Comparison of ENCODE assay signal across 10 cellular contexts in the genomic region with DNA sequence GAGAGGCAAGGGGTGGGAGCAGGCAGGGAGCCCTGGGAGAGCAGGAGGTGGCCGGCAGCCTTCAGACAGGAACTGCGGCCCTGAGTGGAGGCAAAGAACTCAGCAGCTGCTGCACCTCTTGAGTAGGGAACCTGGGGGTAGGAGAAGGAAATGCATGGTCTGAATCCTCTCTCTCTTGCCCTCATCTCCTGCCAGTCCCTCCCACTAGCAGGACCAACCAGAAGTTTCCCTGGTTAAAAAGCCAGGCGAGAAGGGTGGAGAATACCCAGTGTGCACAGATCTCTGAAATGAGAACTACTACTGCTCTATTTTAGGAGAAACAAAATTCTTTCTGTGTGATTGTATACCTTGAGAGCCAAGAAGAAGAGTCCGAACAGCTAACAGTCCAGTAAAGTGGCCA. TPM values are rescaled to one million over a fixed set of nuclear protein-coding genes. Genes with fewer than 3 reads are reported as not detected.
DNase-seq lines count a peak whose midpoint lies in the region; ATAC-seq lines count a peak whose summit lies in the region.
"Had no signal": no experiment of that assay in that cellular context is flagged by ENCODE, and none has a peak within 500 bp of the region (broad histone marks: within the 10 kb centered on the region; RNA-seq: fewer than 3 reads in every experiment).

No MANE protein-coding gene starts in this region.

- H3K79me2 ChIP-seq in GM23248 (ENCODE audit: insufficient read depth), result peaks cover 40% of the 10 kb centered on the region

- no peaks in the 10 kb centered on the region for H3K27me3 Mint-ChIP-seq in T-helper 17 cell
- no peaks in the 10 kb centered on the region for H3K27me3 Mint-ChIP-seq in activated CD8-positive, alpha-beta T cell treated with anti-CD3 and anti-CD28 coated beads, Interleukin-2, amount 10 ng/mL, durations not matched to agents 7 days and 5 days (ENCODE audit: low read depth)

- H3K36me3 Mint-ChIP-seq in T-helper 17 cell (ENCODE audit: low read depth), result no peaks in the 10 kb centered on the region
- H3K36me3 Mint-ChIP-seq in activated CD8-positive, alpha-beta T cell treated with anti-CD3 and anti-CD28 coated beads, Interleukin-2, amount 10 ng/mL, durations not matched to agents 7 days and 5 days (ENCODE audit: low read depth), result peaks cover 20% of the 10 kb centered on the region

- peak overlapping the region; percentile 93 for H3K27ac ChIP-seq in GM23248

- H3K4me3 Mint-ChIP-seq in T-helper 17 cell, result no peak overlapping the region
- H3K4me3 Mint-ChIP-seq in activated CD8-positive, alpha-beta T cell treated with anti-CD3 and anti-CD28 coated beads, Interleukin-2, amount 10 ng/mL, durations not matched to agents 7 days and 5 days, result no peak overlapping the region

- 14 to 28% methylated on average over 4 of the region's 4 CpGs for WGBS in GM23248 (ENCODE audit: low coverage in 1 of 2, low lambda C conversion rate in 2 of 2, missing lambda C conversion rate in 2 of 2), 2 experiments

- no peaks in the 10 kb centered on the region for H3K27me3 ChIP-seq in GM23248 (replicated peaks; ENCODE audit: insufficient read depth)
- H3K27me3 ChIP-seq in adipocyte (replicated peaks; ENCODE audit: control insufficient read depth, insufficient read depth, low read length), result no peaks in the 10 kb centered on the region
- no peaks in the 10 kb centered on the region for H3K27me3 ChIP-seq in skeletal muscle satellite cell (ENCODE audit: control insufficient read depth, insufficient read depth, low read length)
- H3K27me3 ChIP-seq: spleen had no signal

- H3K9me3 ChIP-seq in GM23248 (ENCODE audit: low read depth), result no peaks in the 10 kb centered on the region
- H3K9me3 ChIP-seq in adipocyte (ENCODE audit: control insufficient read depth, low read length), result no peaks in the 10 kb centered on the region
- H3K9me3 ChIP-seq in skeletal muscle satellite cell (replicated peaks; ENCODE audit: low read length), result no peaks in the 10 kb centered on the region
- H3K9me3 ChIP-seq in T-helper 17 cell (ENCODE audit: control insufficient read depth, low read length, poor library complexity, severe bottlenecking), result no peaks in the 10 kb centered on the region
- H3K9me3 ChIP-seq: spleen had no signal

- intact Hi-C loops in left ventricle myocardium superior (cut with micrococcal nuclease), result loop anchor here (10.0 kb wide), 1 partner anchor 54 kb away; a partner anchor contains a TSS

- H3K36me3 ChIP-seq in GM23248 (ENCODE audit: low read depth) (no peaks in the 10 kb centered on the region), adipocyte (ENCODE audit: control insufficient read depth, insufficient read depth, low read length, severe bottlenecking) (no peaks in the 10 kb centered on the region), skeletal muscle satellite cell (ENCODE audit: insufficient read depth, low read length) (no peaks in the 10 kb centered on the region)

- POLR2A ChIA-PET in activated CD8-positive, alpha-beta T cell treated with anti-CD3 and anti-CD28 coated beads, Interleukin-2, amount 10 ng/mL, durations not matched to agents 7 days and 5 days (lab: Charles Lee), result interaction anchor here (1.0 to 1.5 kb wide), 3 partner anchors 25 to 150 kb away, joined by 4 to 10 read pairs (median 5); a partner anchor contains a TSS

- peaks cover 31% of the 10 kb centered on the region for H3K4me1 ChIP-seq in GM23248 (ENCODE audit: insufficient read depth)
- H3K4me1 ChIP-seq in adipocyte (ENCODE audit: control insufficient read depth, insufficient read depth, low read length), result peaks cover 35% of the 10 kb centered on the region
- peaks cover 22% of the 10 kb centered on the region for H3K4me1 ChIP-seq in skeletal muscle satellite cell (ENCODE audit: control insufficient read depth, insufficient read depth, low read length)

- no peak overlapping the region for H3K27ac Mint-ChIP-seq in T-helper 17 cell
- H3K27ac Mint-ChIP-seq in activated CD8-positive, alpha-beta T cell treated with anti-CD3 and anti-CD28 coated beads, Interleukin-2, amount 10 ng/mL, durations not matched to agents 7 days and 5 days, result no peak overlapping the region

- in situ Hi-C loops in GM23248 (cut with MboI), result no loop called here

- H3F3A ChIP-seq in GM23248 (ENCODE audit: insufficient read depth), result peaks cover 31% of the 10 kb centered on the region

- CTCF ChIA-PET in activated CD8-positive, alpha-beta T cell treated with anti-CD3 and anti-CD28 coated beads, Interleukin-2, amount 10 ng/mL, durations not matched to agents 7 days and 5 days (lab: Charles Lee), result interaction anchor here (1.0 to 2.8 kb wide), 33 partner anchors 8 to 263 kb away, joined by 3 to 79 read pairs (median 7); a partner anchor contains a TSS

- no peaks in the 10 kb centered on the region for H3K9me3 Mint-ChIP-seq in activated CD8-positive, alpha-beta T cell treated with anti-CD3 and anti-CD28 coated beads, Interleukin-2, amount 10 ng/mL, durations not matched to agents 7 days and 5 days (ENCODE audit: insufficient read depth)
- H3K9me3 Mint-ChIP-seq: T-helper 1 cell treated with Interleukin-12 subunit alpha and Interleukin-12 subunit beta and Interleukin-4 antibody, amounts not matched to agents 30 μg/mL and 1 μg/mL, for 36 hours had no signal

- no peaks in the 10 kb centered on the region for H4K20me1 ChIP-seq in GM23248 (ENCODE audit: insufficient read depth)

- H3K4me3 ChIP-seq in GM23248, result peak overlapping the region; percentile 66
- peak overlapping the region; percentile 71 for H3K4me3 ChIP-seq in adipocyte (ENCODE audit: low read length)
- H3K4me3 ChIP-seq in skeletal muscle satellite cell (ENCODE audit: low read length), result peak overlapping the region; percentile 30
- H3K4me3 ChIP-seq: spleen had no signal

- DNase-seq in GM23248 (peak; percentile 83), adipocyte (ENCODE audit: low read depth) (peak; percentile 35), left ventricle myocardium superior (no peak), T-helper 17 cell (no peak)
- DNase-seq in activated effector memory CD4-positive, alpha-beta T cell treated with anti-CD3 and anti-CD28 coated beads, Interleukin-2, amount 50 U/mL, for 16 hours, result no peak
- DNase-seq in activated CD8-positive, alpha-beta T cell treated with anti-CD3 and anti-CD28 coated beads, Interleukin-2, amount 10 ng/mL, durations not matched to agents 7 days and 5 days, result no peak
- DNase-seq: spleen had no signal

- peak overlapping the region; percentile 97 for H3K4me2 ChIP-seq in GM23248 (ENCODE audit: unreplicated experiment)
- peak overlapping the region; percentile 66 for H3K4me2 ChIP-seq in skeletal muscle satellite cell (ENCODE audit: low read length)

- peak overlapping the region; percentile 77 for H2AFZ ChIP-seq in GM23248

- peaks cover 30% of the 10 kb centered on the region for H3K4me1 Mint-ChIP-seq in T-helper 17 cell
- peaks cover 29% of the 10 kb centered on the region for H3K4me1 Mint-ChIP-seq in activated CD8-positive, alpha-beta T cell treated with anti-CD3 and anti-CD28 coated beads, Interleukin-2, amount 10 ng/mL, durations not matched to agents 7 days and 5 days (ENCODE audit: low read depth)

- peak overlapping the region; percentile 78 for H3K9ac ChIP-seq in GM23248
- H3K9ac ChIP-seq in adipocyte (ENCODE audit: low read length), result peak overlapping the region; percentile 80
- peak overlapping the region; percentile 80 for H3K9ac ChIP-seq in skeletal muscle satellite cell (ENCODE audit: low read depth, low read length)

- peak; percentile 50 for ATAC-seq in left ventricle myocardium superior
- no peak for ATAC-seq in GM21381 (IDR thresholded peaks at IDR 0.05; ENCODE audit: unreplicated experiment)
- no peak for ATAC-seq in T-helper 17 cell
- ATAC-seq in activated CD8-positive, alpha-beta T cell treated with anti-CD3 and anti-CD28 coated beads, Interleukin-2, amount 10 ng/mL, durations not matched to agents 7 days and 5 days, result no peak

- H3K9me2 ChIP-seq in GM23248 (ENCODE audit: insufficient read depth), result no peaks in the 10 kb centered on the region

RNA-seq across cellular contexts. Expression of a gene that starts 25.4 kb away (rescaled TPM):
- 63.1 and 64.9 TPM in 2 replicates for total RNA-seq in GM23248 (2014; rRNA removed; shearing (Covaris generic))
- 16.8 and 17.0 TPM in 2 replicates for polyA plus RNA-seq in GM23248 (2016; fragmentation: Nextera tagmentation; extraction: Ambion mirVana)
- 45.1 TPM for total RNA-seq in left ventricle myocardium superior
- 24.6 and 34.9 TPM in 2 replicates for total RNA-seq in skeletal muscle satellite cell (2012; rRNA removed)
- total RNA-seq in T-helper 17 cell, result 10 to 100 TPM; 34.0 to 45.3 TPM
- total RNA-seq in activated CD8-positive, alpha-beta T cell treated with anti-CD3 and anti-CD28 coated beads, Interleukin-2, amount 10 ng/mL, durations not matched to agents 7 days and 5 days, result 10 to 100 TPM; 48.2 to 49.6 TPM

RNA-seq across cellular contexts. Expression of a gene that starts 39.9 kb away (rescaled TPM):
- 0.43 and 0.51 TPM in 2 replicates for total RNA-seq in GM23248 (2014; rRNA removed; shearing (Covaris generic))
- polyA plus RNA-seq in GM23248 (2016; fragmentation: Nextera tagmentation; extraction: Ambion mirVana), result 0.20 and 0.24 TPM in 2 replicates
- total RNA-seq in left ventricle myocardium superior, result 2.5 TPM
- total RNA-seq in skeletal muscle satellite cell (2012; rRNA removed), result 0.22 and 0.25 TPM in 2 replicates
- total RNA-seq in T-helper 17 cell, result 1 to 10 TPM in 1 of 2 donors, under 1 TPM in 1; 0.45 to 1.7 TPM
- total RNA-seq in activated CD8-positive, alpha-beta T cell treated with anti-CD3 and anti-CD28 coated beads, Interleukin-2, amount 10 ng/mL, durations not matched to agents 7 days and 5 days, result under 1 TPM; 0.13 to 0.26 TPM

RNA-seq across cellular contexts. Expression of a gene that starts 51.1 kb away (rescaled TPM):
- total RNA-seq in GM23248 (2014; rRNA removed; shearing (Covaris generic)), result 13.8 and 28.3 TPM in 2 replicates
- 32.5 and 32.8 TPM in 2 replicates for polyA plus RNA-seq in GM23248 (2016; fragmentation: Nextera tagmentation; extraction: Ambion mirVana)
- total RNA-seq in left ventricle myocardium superior, result 25.4 TPM
- 7.6 and 14.4 TPM in 2 replicates for total RNA-seq in skeletal muscle satellite cell (2012; rRNA removed)
- 10 to 100 TPM; 39.2 to 44.4 TPM for total RNA-seq in T-helper 17 cell
- 10 to 100 TPM; 55.1 to 57.1 TPM for total RNA-seq in activated CD8-positive, alpha-beta T cell treated with anti-CD3 and anti-CD28 coated beads, Interleukin-2, amount 10 ng/mL, durations not matched to agents 7 days and 5 days

Comparison
In these comparisons a context has a peak if more than half of its experiments do, and no peak if none do; other contexts are left out.
1. DNase-seq: peak in GM23248 (single experiment) and adipocyte (single experiment); none in left ventricle myocardium superior (single experiment), activated effector memory CD4-positive, alpha-beta T cell treated with anti-CD3 and anti-CD28 coated beads, Interleukin-2, amount 50 U/mL, for 16 hours (single experiment), T-helper 17 cell (0 of 3) and activated CD8-positive, alpha-beta T cell treated with anti-CD3 and anti-CD28 coated beads, Interleukin-2, amount 10 ng/mL, durations not matched to agents 7 days and 5 days (single experiment).
2. Peak in every context shown above with its lines, with median percentiles within 50 percentile points of each other: H3K4me3 ChIP-seq and H3K9ac ChIP-seq.